Comparison of ENCODE assay signal across 16 cellular contexts in genomic region chr3:147652682-147653081, GRCh38.
DNase-seq lines count a peak whose midpoint lies in the region; ATAC-seq and TF ChIP-seq lines count a peak whose summit lies in the region.
"Had no signal": no experiment of that assay in that cellular context is flagged by ENCODE, and none has a peak within 500 bp of the region (broad histone marks: within the 10 kb centered on the region; RNA-seq: fewer than 3 reads in every experiment).

No MANE protein-coding gene starts in this region.

- H3K27me3 ChIP-seq in gastrocnemius medialis: no peaks in the 10 kb centered on the region

- peak overlapping the region in 3 of 4 donors; percentile 56 to 83 (median 71) for H3K27ac ChIP-seq in gastrocnemius medialis

- H3K36me3 ChIP-seq in gastrocnemius medialis: no peaks in the 10 kb centered on the region

- ATAC-seq in gastrocnemius medialis: no peak
- no peak for ATAC-seq in left colon

- TF ChIP-seq CTCF in fibroblast of mammary gland (conservative IDR thresholded peaks at IDR 0.05; ENCODE audit: control insufficient read depth, insufficient read depth, low read depth, low read length) (no peak), gastrocnemius medialis (IDR thresholded peaks at IDR 0.05 in 4 of 5, conservative IDR thresholded peaks at IDR 0.05 in 1 of 5) (no peak), GM20000 (IDR thresholded peaks at IDR 0.05; ENCODE audit: extremely low read depth, missing control alignments) (no peak)

- no peaks in the 10 kb centered on the region for H3K9me3 ChIP-seq in gastrocnemius medialis

- no peak for TF ChIP-seq POLR2A in gastrocnemius medialis (IDR thresholded peaks at IDR 0.05)

- no peak overlapping the region for H3K4me3 ChIP-seq in fibroblast of mammary gland (ENCODE audit: control insufficient read depth, low read depth, low read length)
- no peak overlapping the region for H3K4me3 ChIP-seq in gastrocnemius medialis

- in situ Hi-C loops in gastrocnemius medialis (cut with MboI; ENCODE audit: low sequenced_read_pairs in 4 of 4): no loop called here

- DNase-seq in ELR (ENCODE audit: low read depth) (peak; percentile 30), NCI-H526 (lab: John Stamatoyannopoulos, UW) (peak; percentile 85 to 94), fibroblast of mammary gland (ENCODE audit: low read depth) (peak; percentile 12), gastrocnemius medialis (no peak), left colon (no peak), GM20000 (ENCODE audit: low spot score) (no peak), NCI-H1694 treated with DMSO at 0.1 percent for 48 hours (lab: John Stamatoyannopoulos, UW) (no peak)
- DNase-seq: CD8-positive, alpha-beta memory T cell; DMS 273 treated with DMSO at 0.1 percent for 48 hours; KBM-7; NCI-H1048; NCI-H1694; NCI-H446 treated with DMSO at 0.1 percent for 48 hours; NCI-H82; SIG-M5; SW 1271 had no signal

- H3K4me1 ChIP-seq in gastrocnemius medialis: peaks cover 19 to 49% of the 10 kb centered on the region in 2 donors

- intact Hi-C loops in gastrocnemius medialis (cut with DNase I; ENCODE audit: low total_unique reads) (loop anchor here (5.0 to 10.0 kb wide), 2 partner anchors 105 to 238 kb away; no protein-coding TSS in a partner anchor), left colon (cut with DNase I, micrococcal nuclease) (no loop called here)

Comparison
In these comparisons a context has a peak if more than half of its experiments do, and no peak if none do; other contexts are left out.
1. DNase-seq: peak in ELR (single experiment), NCI-H526 (2 of 2) and fibroblast of mammary gland (single experiment); none in gastrocnemius medialis (0 of 2), left colon (0 of 2), GM20000 (single experiment) and NCI-H1694 treated with DMSO at 0.1 percent for 48 hours (single experiment).